Comparison of ENCODE assay signal across 35 cellular contexts in genomic region chr2:1039549-1039948, GRCh38.
"Had no signal": no experiment of that assay in that cellular context is flagged by ENCODE, and none has a peak within 500 bp of the region (broad histone marks: within the 10 kb centered on the region; RNA-seq: fewer than 3 reads in every experiment).

No MANE protein-coding gene starts in this region.

- H3K27me3 Mint-ChIP-seq: activated B cell treated with CpG ODN at 0.5 μM for 24 hours; activated naive CD8-positive, alpha-beta T cell treated with anti-CD3 and anti-CD28 coated beads for 36 hours; activated T-helper 17 cell treated with anti-CD3 and anti-CD28 coated beads, Interleukin-2, amount 50 U/mL, for 72 hours had no signal

- H3K4me3 Mint-ChIP-seq: activated B cell treated with CpG ODN at 0.5 μM for 24 hours; activated CD4-positive, alpha-beta memory T cell treated with anti-CD3 and anti-CD28 coated beads for 36 hours; activated CD4-positive, alpha-beta T cell treated with anti-CD3 and anti-CD28 coated beads, Interleukin-2, amount 10 ng/mL, durations not matched to agents 24 days and 14 days; activated CD8-positive, alpha-beta T cell treated with anti-CD3 and anti-CD28 coated beads for 36 hours; activated naive CD4-positive, alpha-beta T cell treated with anti-CD3 and anti-CD28 coated beads for 36 hours; activated naive CD8-positive, alpha-beta T cell treated with anti-CD3 and anti-CD28 coated beads for 36 hours; activated T-cell treated with anti-CD3 and anti-CD28 coated beads, Interleukin-2, amount 50 U/mL, for 4 hours; activated T-cell treated with anti-CD3 and anti-CD28 coated beads, Interleukin-2, amount 50 U/mL, for 72 hours; activated T-helper 1 cell treated with anti-CD3 and anti-CD28 coated beads, Interleukin-12 subunit alpha, Interleukin-12 subunit beta, Interleukin-2, Interleukin-4 antibody, amounts not matched to agents 30 ng/mL and 10 ng/mL and 1 ng/mL, durations not matched to agents 14 hours and 24 hours and 36 hours; activated T-helper 17 cell treated with anti-CD3 and anti-CD28 coated beads, Interleukin-2, amount 50 U/mL, for 72 hours; T-helper 1 cell treated with Interleukin-12 subunit alpha and Interleukin-12 subunit beta and Interleukin-4 antibody, amounts not matched to agents 30 μg/mL and 1 μg/mL, for 36 hours; T-helper 2 cell treated with Interferon-gamma antibody and Interleukin-4, amounts not matched to agents 5 μg/mL and 100 μg/mL, for 36 hours had no signal

- H3K27me3 ChIP-seq: body of pancreas, brain microvascular endothelial cell had no signal

- H3K9me3 ChIP-seq: adrenal gland, body of pancreas had no signal

- H3K4me1 Mint-ChIP-seq: activated CD4-positive, alpha-beta T cell treated with anti-CD3 and anti-CD28 coated beads, Interleukin-2, amount 10 ng/mL, durations not matched to agents 24 days and 14 days; activated T-helper 17 cell treated with anti-CD3 and anti-CD28 coated beads, Interleukin-2, amount 50 U/mL, for 72 hours had no signal

- H3K4me3 ChIP-seq: adrenal gland, body of pancreas, breast epithelium had no signal

- H3K4me1 ChIP-seq: adrenal gland, breast epithelium had no signal

- DNase-seq: activated B cell treated with CpG ODN at 0.5 μM for 24 hours; activated CD4-positive, alpha-beta memory T cell treated with anti-CD3 and anti-CD28 coated beads for 36 hours; activated CD4-positive, alpha-beta T cell treated with anti-CD3 and anti-CD28 coated beads for 4 hours; activated CD4-positive, alpha-beta T cell treated with anti-CD3 and anti-CD28 coated beads, Interleukin-2, amount 10 ng/mL, durations not matched to agents 24 days and 14 days; activated CD4-positive, alpha-beta T cell treated with anti-CD3 and anti-CD28 coated beads, Interleukin-2, amount 50 U/mL, for 1 hour; activated CD4-positive, alpha-beta T cell treated with anti-CD3 and anti-CD28 coated beads, Interleukin-2, amount 50 U/mL, for 4 hours; activated CD4-positive, CD25-positive, alpha-beta regulatory T cell treated with anti-CD3 and anti-CD28 coated beads, Interleukin-2, amount 50 U/mL, for 72 hours; activated CD8-positive, alpha-beta memory T cell treated with anti-CD3 and anti-CD28 coated beads, Interleukin-2, amount 50 U/mL, for 4 hours; activated CD8-positive, alpha-beta T cell treated with anti-CD3 and anti-CD28 coated beads for 36 hours; activated effector memory CD4-positive, alpha-beta T cell treated with anti-CD3 and anti-CD28 coated beads, Interleukin-2, amount 50 U/mL, for 16 hours; activated gamma-delta T cell treated with Interleukin-2 at 50 U/mL for 16 hours; activated naive CD4-positive, alpha-beta T cell; activated naive CD4-positive, alpha-beta T cell treated with anti-CD3 and anti-CD28 coated beads for 36 hours; activated naive CD4-positive, alpha-beta T cell treated with anti-CD3 and anti-CD28 coated beads, Interleukin-2, amount 50 U/mL, for 16 hours; activated naive CD8-positive, alpha-beta T cell treated with anti-CD3 and anti-CD28 coated beads for 36 hours; activated T-cell treated with anti-CD3 and anti-CD28 coated beads for 4 hours; activated T-cell treated with anti-CD3 and anti-CD28 coated beads, Interleukin-2, amount 50 U/mL, for 1 hour; activated T-cell treated with anti-CD3 and anti-CD28 coated beads, Interleukin-2, amount 50 U/mL, for 4 hours; activated T-cell treated with anti-CD3 and anti-CD28 coated beads, Interleukin-2, amount 50 U/mL, for 72 hours; adrenal gland; amniotic stem cell; aorta; body of pancreas; brain microvascular endothelial cell; central memory CD4-positive, alpha-beta T cell; T-helper 1 cell; T-helper 2 cell; T-helper 9 cell had no signal

- H3K27ac ChIP-seq: adrenal gland, body of pancreas, brain microvascular endothelial cell, breast epithelium, VCaP had no signal

- H3K9me3 Mint-ChIP-seq: activated CD4-positive, alpha-beta T cell treated with anti-CD3 and anti-CD28 coated beads, Interleukin-2, amount 10 ng/mL, durations not matched to agents 24 days and 14 days; activated T-helper 17 cell treated with anti-CD3 and anti-CD28 coated beads, Interleukin-2, amount 50 U/mL, for 72 hours; T-helper 2 cell treated with Interferon-gamma antibody and Interleukin-4, amounts not matched to agents 5 μg/mL and 100 μg/mL, for 36 hours had no signal

- H3K36me3 ChIP-seq: adrenal gland, brain microvascular endothelial cell, breast epithelium had no signal

- ATAC-seq: activated CD8-positive, alpha-beta T cell treated with anti-CD3 and anti-CD28 coated beads for 36 hours; activated naive CD4-positive, alpha-beta T cell treated with anti-CD3 and anti-CD28 coated beads, Interleukin-2, amount 50 U/mL, for 72 hours; activated T-cell treated with anti-CD3 and anti-CD28 coated beads, Interleukin-2, amount 50 U/mL, for 4 hours; activated T-cell treated with anti-CD3 and anti-CD28 coated beads, Interleukin-2, amount 50 U/mL, for 72 hours; activated T-helper 17 cell treated with anti-CD3 and anti-CD28 coated beads, Interleukin-2, amount 50 U/mL, for 72 hours; body of pancreas had no signal

- H3K27ac Mint-ChIP-seq: activated B cell treated with CpG ODN at 0.5 μM for 24 hours; activated CD4-positive, alpha-beta memory T cell treated with anti-CD3 and anti-CD28 coated beads for 36 hours; activated CD4-positive, alpha-beta T cell treated with anti-CD3 and anti-CD28 coated beads, Interleukin-2, amount 10 ng/mL, durations not matched to agents 24 days and 14 days; activated CD8-positive, alpha-beta T cell treated with anti-CD3 and anti-CD28 coated beads for 36 hours; activated naive CD4-positive, alpha-beta T cell treated with anti-CD3 and anti-CD28 coated beads for 36 hours; activated naive CD4-positive, alpha-beta T cell treated with anti-CD3 and anti-CD28 coated beads, Interleukin-2, amount 50 U/mL, for 72 hours; activated naive CD8-positive, alpha-beta T cell treated with anti-CD3 and anti-CD28 coated beads for 36 hours; activated T-cell treated with anti-CD3 and anti-CD28 coated beads, Interleukin-2, amount 50 U/mL, for 72 hours; activated T-helper 1 cell treated with anti-CD3 and anti-CD28 coated beads, Interleukin-12 subunit alpha, Interleukin-12 subunit beta, Interleukin-2, Interleukin-4 antibody, amounts not matched to agents 30 ng/mL and 10 ng/mL and 1 ng/mL, durations not matched to agents 14 hours and 24 hours and 36 hours; activated T-helper 17 cell treated with anti-CD3 and anti-CD28 coated beads, Interleukin-2, amount 50 U/mL, for 72 hours; T-helper 1 cell treated with Interleukin-12 subunit alpha and Interleukin-12 subunit beta and Interleukin-4 antibody, amounts not matched to agents 30 μg/mL and 1 μg/mL, for 36 hours; T-helper 2 cell treated with Interferon-gamma antibody and Interleukin-4, amounts not matched to agents 5 μg/mL and 100 μg/mL, for 36 hours had no signal
